14 cellular contexts compared by ENCODE assay signal in genomic region chr10:13769926-13770325, GRCh38.
DNase-seq lines count a peak whose midpoint lies in the region; ATAC-seq and TF ChIP-seq lines count a peak whose summit lies in the region.
"Had no signal": no experiment of that assay in that cellular context is flagged by ENCODE, and none has a peak within 500 bp of the region (broad histone marks: within the 10 kb centered on the region; RNA-seq: fewer than 3 reads in every experiment).

No MANE protein-coding gene starts in this region.

- H3K9me2 ChIP-seq in PC-9 (ENCODE audit: insufficient read depth), result no peaks in the 10 kb centered on the region

- no peaks in the 10 kb centered on the region for H3K79me2 ChIP-seq in PC-9 (ENCODE audit: low read depth)
- no peaks in the 10 kb centered on the region for H3K79me2 ChIP-seq in smooth muscle cell (ENCODE audit: low read depth)

- TF ChIP-seq CTCF in GM06990 (IDR thresholded peaks at IDR 0.05; ENCODE audit: insufficient read depth, low read length, poor library complexity, severe bottlenecking) (no peak), PC-9 (conservative IDR thresholded peaks at IDR 0.05) (no peak), smooth muscle cell (IDR thresholded peaks at IDR 0.05; ENCODE audit: borderline replicate concordance, insufficient read depth, poor library complexity, severe bottlenecking) (no peak)

- no peaks in the 10 kb centered on the region for H4K20me1 ChIP-seq in PC-9 (ENCODE audit: insufficient read depth)
- no peaks in the 10 kb centered on the region for H4K20me1 ChIP-seq in smooth muscle cell (ENCODE audit: low read depth)

- H3K4me1 ChIP-seq in PC-9 (replicated peaks; ENCODE audit: insufficient read depth) (peaks cover 31% of the 10 kb centered on the region), smooth muscle cell (ENCODE audit: low read depth) (no peaks in the 10 kb centered on the region)
- H3K4me1 ChIP-seq: neural progenitor cell had no signal

- peak; percentile 47 for DNase-seq in GM06990 (ENCODE audit: extremely low read depth, insufficient read length)
- DNase-seq in PC-9, result peak; percentile 56 to 76
- DNase-seq in glomerular visceral epithelial cell (ENCODE audit: extremely low spot score), result peak; percentile 40
- DNase-seq in NCI-H1092 (lab: John Stamatoyannopoulos, UW), result no peak
- DNase-seq in sciatic nerve (ENCODE audit: low spot score), result no peak
- no peak for DNase-seq in LoVo (ENCODE audit: low spot score)
- no peak for DNase-seq in smooth muscle cell (lab: John Stamatoyannopoulos, UW; ENCODE audit: unreplicated experiment)
- DNase-seq: activated T-cell treated with anti-CD3 and anti-CD28 coated beads, Interleukin-2, amount 50 U/mL, for 4 hours; left cardiac atrium; NCI-H774; stimulated activated naive CD8-positive, alpha-beta T cell treated with anti-CD3 and anti-CD28 coated beads, Interleukin-15, Interleukin-2, amounts not matched to agents 100 U/mL and 50 U/mL, for 24 hours; T-helper 9 cell had no signal

- H3K27me3 ChIP-seq in GM06990 (replicated peaks; ENCODE audit: control insufficient read depth, insufficient read depth, low read length) (no peaks in the 10 kb centered on the region), PC-9 (ENCODE audit: insufficient read depth, low read depth) (no peaks in the 10 kb centered on the region), smooth muscle cell (ENCODE audit: low read depth) (no peaks in the 10 kb centered on the region)
- H3K27me3 ChIP-seq: neural progenitor cell had no signal

- H3K9ac ChIP-seq in smooth muscle cell (ENCODE audit: low read depth), result no peak overlapping the region
- H3K9ac ChIP-seq: neural progenitor cell had no signal

- POLR2A ChIA-PET in PC-9 (lab: Charles Lee; ENCODE audit: unreplicated experiment), result no interaction called here

- intact Hi-C loops in PC-9 (cut with micrococcal nuclease; ENCODE audit: unreplicated experiment) (no loop called here), sciatic nerve (cut with DNase I) (no loop called here)

- CTCF ChIA-PET in PC-9 (lab: Charles Lee), result no interaction called here

- H3K4me3 ChIP-seq in GM06990 (replicated peaks; ENCODE audit: low read depth, low read length) (no peak overlapping the region), PC-9 (no peak overlapping the region), smooth muscle cell (no peak overlapping the region)
- H3K4me3 ChIP-seq: neural progenitor cell had no signal

- H3K27ac ChIP-seq in PC-9, result no peak overlapping the region
- no peak overlapping the region for H3K27ac ChIP-seq in smooth muscle cell (ENCODE audit: low read depth)
- H3K27ac ChIP-seq: neural progenitor cell had no signal

- H3K9me3 ChIP-seq in PC-9 (ENCODE audit: insufficient read depth, low read depth), result no peaks in the 10 kb centered on the region
- H3K9me3 ChIP-seq in smooth muscle cell (replicated peaks; ENCODE audit: low read depth), result no peaks in the 10 kb centered on the region

- H2AFZ ChIP-seq in PC-9 (no peak overlapping the region), smooth muscle cell (ENCODE audit: low read depth) (no peak overlapping the region)
- H2AFZ ChIP-seq: neural progenitor cell had no signal

- ATAC-seq in HG03066 (IDR thresholded peaks at IDR 0.05; ENCODE audit: low read depth, unreplicated experiment) (peak; percentile 51), sciatic nerve (no peak)
- ATAC-seq: activated T-cell treated with anti-CD3 and anti-CD28 coated beads, Interleukin-2, amount 50 U/mL, for 4 hours; left cardiac atrium; stimulated activated naive CD8-positive, alpha-beta T cell treated with anti-CD3 and anti-CD28 coated beads, Interleukin-15, Interleukin-2, amounts not matched to agents 100 U/mL and 50 U/mL, for 24 hours had no signal

- peaks cover 20% of the 10 kb centered on the region for H3F3A ChIP-seq in PC-9 (ENCODE audit: insufficient read depth, low read depth)
- no peaks in the 10 kb centered on the region for H3F3A ChIP-seq in smooth muscle cell (ENCODE audit: low read depth)

- BruUV-seq in PC-9 (replicated peaks; lab: Mats Ljungman, UMichigan), result no TSS peak

- H3K36me3 ChIP-seq in GM06990 (ENCODE audit: control insufficient read depth, insufficient read depth, low read length) (peaks cover 2% of the 10 kb centered on the region), PC-9 (ENCODE audit: low read depth) (no peaks in the 10 kb centered on the region), smooth muscle cell (ENCODE audit: low read depth) (no peaks in the 10 kb centered on the region)
- H3K36me3 ChIP-seq: neural progenitor cell had no signal

- H3K4me2 ChIP-seq in PC-9 (peak overlapping the region; percentile 55), smooth muscle cell (no peak overlapping the region)
- H3K4me2 ChIP-seq: neural progenitor cell had no signal

- 72% methylated on average over 8 of the region's 8 CpGs for WGBS in smooth muscle cell (ENCODE audit: low lambda C conversion rate)

Comparison
In these comparisons a context has a peak if more than half of its experiments do, and no peak if none do; other contexts are left out.
1. DNase-seq: peak in GM06990 (single experiment), PC-9 (2 of 2) and glomerular visceral epithelial cell (single experiment); none in NCI-H1092 (single experiment), sciatic nerve (single experiment), LoVo (single experiment) and smooth muscle cell (single experiment).